Comparison of ENCODE assay signal across 9 cellular contexts in genomic region chr7:36153571-36154097, GRCh38. TPM values are rescaled to one million over a fixed set of nuclear protein-coding genes. Genes with fewer than 3 reads are reported as not detected.
DNase-seq lines count a peak whose midpoint lies in the region; ATAC-seq, FAIRE-seq and TF ChIP-seq lines count a peak whose summit lies in the region.
"Had no signal": no experiment of that assay in that cellular context is flagged by ENCODE, and none has a peak within 500 bp of the region (broad histone marks: within the 10 kb centered on the region; RNA-seq: fewer than 3 reads in every experiment).

No MANE protein-coding gene starts in this region.

- peak overlapping the region; percentile 66 for H3K4me2 ChIP-seq in endothelial cell of umbilical vein (ENCODE audit: insufficient read depth, low read length)

- CTCF ChIA-PET in endothelial cell of umbilical vein (lab: Charles Lee) = no interaction called here

- peak overlapping the region; percentile 73 for H3K4me3 Mint-ChIP-seq in T-helper 2 cell treated with Interferon-gamma antibody and Interleukin-4, amounts not matched to agents 5 μg/mL and 100 μg/mL, for 36 hours
- H3K4me3 Mint-ChIP-seq in naive B cell = peak overlapping the region; percentile 65 to 92 (median 84)

- DNase-seq in NCI-H146 (lab: John Stamatoyannopoulos, UW) (peak; percentile 45), NCI-H146 treated with DMSO at 0.1 percent for 48 hours (lab: John Stamatoyannopoulos, UW; ENCODE audit: unreplicated experiment) (no peak), endothelial cell of umbilical vein (ENCODE audit: low read depth, low spot score) (no peak), naive B cell (peak; percentile 48), activated gamma-delta T cell treated with Interleukin-2 at 50 U/mL for 16 hours (no peak)
- DNase-seq in T-helper 2 cell treated with Interferon-gamma antibody and Interleukin-4, amounts not matched to agents 5 μg/mL and 100 μg/mL, for 36 hours (ENCODE audit: low spot score) = peak; percentile 15

- peaks cover 4% of the 10 kb centered on the region for H3K4me1 ChIP-seq in endothelial cell of umbilical vein (ENCODE audit: control insufficient read depth, extremely low read depth, insufficient read depth, low read length)

- H3K79me2 ChIP-seq in endothelial cell of umbilical vein (ENCODE audit: control insufficient read depth, insufficient read depth, low read length) = no peaks in the 10 kb centered on the region

- no TSS peak for BruUV-seq in endothelial cell of umbilical vein (replicated peaks; lab: Mats Ljungman, UMichigan)

- no peaks in the 10 kb centered on the region for H3K9me3 ChIP-seq in endothelial cell of umbilical vein (replicated peaks; ENCODE audit: control insufficient read depth, insufficient read depth, low read length)

- no peak for TF ChIP-seq CTCF in endothelial cell of umbilical vein (IDR thresholded peaks at IDR 0.05; ENCODE audit: extremely low read depth in 1 of 2, insufficient read depth in 1 of 2, low read depth in 1 of 2, low read length in 2 of 2)

- peak overlapping the region; percentile 85 for H2AFZ ChIP-seq in endothelial cell of umbilical vein (ENCODE audit: low read depth, low read length)

- ATAC-seq in HG03064 (IDR thresholded peaks at IDR 0.05; ENCODE audit: low read depth, unreplicated experiment) (peak; percentile 4), naive B cell (ENCODE audit: low read depth in 2 of 2) (peak; percentile 5 to 13), GM18517 (IDR thresholded peaks at IDR 0.05; ENCODE audit: unreplicated experiment) (no peak)

- peaks cover 0 to 5% of the 10 kb centered on the region in 2 experiments for H3K27me3 ChIP-seq in endothelial cell of umbilical vein (ENCODE audit: control insufficient read depth in 2 of 2, insufficient read depth in 2 of 2, low read length in 2 of 2)

- H3K9ac ChIP-seq in endothelial cell of umbilical vein (replicated peaks; ENCODE audit: extremely low read depth, insufficient read depth, low read length) = peak overlapping the region; percentile 46

- intact Hi-C loops in endothelial cell of umbilical vein (cut with micrococcal nuclease) = loop anchor here (1.0 kb wide), 3 partner anchors 25 to 138 kb away; no protein-coding TSS in a partner anchor

- no peaks in the 10 kb centered on the region for H4K20me1 ChIP-seq in endothelial cell of umbilical vein (replicated peaks; ENCODE audit: control insufficient read depth, extremely low read depth, insufficient read depth, low read length)

- H3K4me1 Mint-ChIP-seq in T-helper 2 cell treated with Interferon-gamma antibody and Interleukin-4, amounts not matched to agents 5 μg/mL and 100 μg/mL, for 36 hours (ENCODE audit: low read depth) = peaks cover 11% of the 10 kb centered on the region
- H3K4me1 Mint-ChIP-seq in naive B cell = peaks cover 9 to 19% (median 10%) of the 10 kb centered on the region in 3 donors

- no peak overlapping the region for H3K27ac Mint-ChIP-seq in T-helper 2 cell treated with Interferon-gamma antibody and Interleukin-4, amounts not matched to agents 5 μg/mL and 100 μg/mL, for 36 hours
- H3K27ac Mint-ChIP-seq in naive B cell = peak overlapping the region in 1 of 6 donors; percentile 62

- POLR2A ChIA-PET in endothelial cell of umbilical vein (lab: Charles Lee) = no interaction called here

- H3K27me3 Mint-ChIP-seq in T-helper 2 cell treated with Interferon-gamma antibody and Interleukin-4, amounts not matched to agents 5 μg/mL and 100 μg/mL, for 36 hours (ENCODE audit: low read depth) = no peaks in the 10 kb centered on the region
- peaks cover 14 to 23% (median 20%) of the 10 kb centered on the region in 3 donors for H3K27me3 Mint-ChIP-seq in naive B cell

- TF ChIP-seq POLR2A in endothelial cell of umbilical vein (IDR thresholded peaks at IDR 0.05; ENCODE audit: low read depth, low read length) = no peak

- H3K27ac ChIP-seq in endothelial cell of umbilical vein (ENCODE audit: insufficient read depth, low read depth, low read length) = no peak overlapping the region

- H3K36me3 ChIP-seq in endothelial cell of umbilical vein (ENCODE audit: control insufficient read depth in 2 of 2, extremely low read depth in 1 of 2, insufficient read depth in 2 of 2, low read length in 2 of 2) = no peaks in the 10 kb centered on the region

- dilution Hi-C loops in endothelial cell of umbilical vein (cut with MboI; ENCODE audit: extremely low pct_ligation_motif_present, low sequenced_read_pairs) = no loop called here

- no peaks in the 10 kb centered on the region for H3K36me3 Mint-ChIP-seq in T-helper 2 cell treated with Interferon-gamma antibody and Interleukin-4, amounts not matched to agents 5 μg/mL and 100 μg/mL, for 36 hours (ENCODE audit: low read depth)
- no peaks in the 10 kb centered on the region for H3K36me3 Mint-ChIP-seq in naive B cell
- H3K36me3 Mint-ChIP-seq: activated naive CD4-positive, alpha-beta T cell treated with anti-CD3 and anti-CD28 coated beads, Interleukin-2, amount 50 U/mL, for 72 hours had no signal

- H3K9me1 ChIP-seq in endothelial cell of umbilical vein (replicated peaks; ENCODE audit: control insufficient read depth, extremely low read depth, insufficient read depth, low read length) = no peaks in the 10 kb centered on the region

- peaks cover 2% of the 10 kb centered on the region for H3K9me3 Mint-ChIP-seq in T-helper 2 cell treated with Interferon-gamma antibody and Interleukin-4, amounts not matched to agents 5 μg/mL and 100 μg/mL, for 36 hours
- no peaks in the 10 kb centered on the region for H3K9me3 Mint-ChIP-seq in naive B cell

- no peak for FAIRE-seq in endothelial cell of umbilical vein (lab: Jason Lieb, UNC)

- H3K4me3 ChIP-seq in endothelial cell of umbilical vein (replicated peaks in 1 of 3; ENCODE audit: insufficient read depth in 1 of 3, low read depth in 1 of 3, low read length in 3 of 3) = peak overlapping the region; percentile 51 to 60 (median 57)

TF ChIP-seq in endothelial cell of umbilical vein, 7 proteins besides CTCF, POLR2A, EP300 and RAD21:
- no peak for TF ChIP-seq POLR2AphosphoS5 (IDR thresholded peaks at IDR 0.05; ENCODE audit: insufficient read depth, low read depth, low read length)
- TF ChIP-seq GATA2 (IDR thresholded peaks at IDR 0.05; ENCODE audit: insufficient read depth, insufficient read length, low read depth, low read length) = no peak
- no peak for TF ChIP-seq JUN (IDR thresholded peaks at IDR 0.05; ENCODE audit: borderline replicate concordance, insufficient read depth, insufficient read length, low read depth)
- no peak for TF ChIP-seq FOS (IDR thresholded peaks at IDR 0.05; ENCODE audit: borderline replicate concordance, insufficient read depth, low read length)
- TF ChIP-seq EZH2 (IDR thresholded peaks at IDR 0.05; ENCODE audit: borderline replicate concordance, low read depth, low read length, severe bottlenecking) = no peak
- TF ChIP-seq MYC (IDR thresholded peaks at IDR 0.05; ENCODE audit: low read depth, low read length) = no peak

RNA-seq across cellular contexts. Expression of gene EEPD1, which starts 0.6 kb away (rescaled TPM):
- 0.23 and 0.42 TPM in 2 replicates for total RNA-seq in endothelial cell of umbilical vein
- 0.13 and 0.40 TPM in 2 replicates for polyA plus RNA-seq in endothelial cell of umbilical vein
- 0.25 and 0.38 TPM in 2 replicates for polyA plus RNA-seq in endothelial cell of umbilical vein (2011; cell fraction: cytosol; rRNA removed)
- 0.17 and 1.3 TPM in 2 replicates for polyA plus RNA-seq in endothelial cell of umbilical vein (2011; cell fraction: nucleus; rRNA removed)
- polyA plus RNA-seq in endothelial cell of umbilical vein (2012) = 0.24 TPM in 1 of 2 replicates, not detected in the other
- polyA minus RNA-seq in endothelial cell of umbilical vein = 0.46 and 0.47 TPM in 2 replicates
- polyA minus RNA-seq in endothelial cell of umbilical vein (2011; cell fraction: cytosol; rRNA and poly(A)+ RNA removed) = 0.82 TPM
- polyA minus RNA-seq in endothelial cell of umbilical vein (2011; cell fraction: nucleus; rRNA and poly(A)+ RNA removed) = 0.43 and 0.58 TPM in 2 replicates
- polyA plus RNA-seq in naive B cell (ENCODE audit: low read depth in 6 of 6) = under 1 TPM in 3 of 6 donors, not detected in 3; 0.18 to 0.25 (median 0.20) TPM

Comparison
In these comparisons a context has a peak if more than half of its experiments do, and no peak if none do; other contexts are left out.
1. DNase-seq: peak in NCI-H146 (single experiment), T-helper 2 cell treated with Interferon-gamma antibody and Interleukin-4, amounts not matched to agents 5 μg/mL and 100 μg/mL, for 36 hours (single experiment) and naive B cell (single experiment); none in NCI-H146 treated with DMSO at 0.1 percent for 48 hours (single experiment), endothelial cell of umbilical vein (single experiment) and activated gamma-delta T cell treated with Interleukin-2 at 50 U/mL for 16 hours (single experiment).